8 cellular contexts compared by ENCODE assay signal in the genomic region with DNA sequence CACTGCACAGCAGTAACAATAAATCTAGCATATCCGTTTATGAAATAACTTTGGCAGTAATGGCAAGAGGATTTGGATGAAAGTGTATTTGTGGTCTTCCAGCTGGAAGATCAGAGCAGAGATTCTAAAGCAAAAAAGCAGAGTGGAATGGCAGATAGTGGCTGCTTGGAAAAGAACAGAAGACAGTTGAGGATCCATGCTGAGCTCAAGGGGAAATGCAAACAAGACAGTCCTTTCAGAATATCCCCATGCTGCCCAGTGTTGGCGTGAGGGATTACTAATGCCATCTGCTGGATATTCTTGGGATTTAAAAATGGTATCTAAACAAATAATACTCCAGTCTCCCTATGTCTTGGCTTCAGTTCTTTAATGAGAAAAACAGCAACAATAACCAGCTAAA.
DNase-seq lines count a peak whose midpoint lies in the region; ATAC-seq and TF ChIP-seq lines count a peak whose summit lies in the region.

No MANE protein-coding gene starts in this region.

- ATAC-seq in upper lobe of right lung, result peak; percentile 71
- ATAC-seq in GM21723 (IDR thresholded peaks at IDR 0.05; ENCODE audit: unreplicated experiment), result no peak

- no peaks in the 10 kb centered on the region for H3K36me3 ChIP-seq in upper lobe of right lung

- H3K4me1 ChIP-seq in upper lobe of right lung, result no peaks in the 10 kb centered on the region

- H3K27me3 ChIP-seq in upper lobe of right lung, result no peaks in the 10 kb centered on the region

- H3K4me3 ChIP-seq in upper lobe of right lung, result no peak overlapping the region

- TF ChIP-seq CTCF in upper lobe of right lung (IDR thresholded peaks at IDR 0.05), result peak; percentile 35

- intact Hi-C loops in upper lobe of right lung (cut with DNase I), result no loop called here

- no peaks in the 10 kb centered on the region for H3K9me3 ChIP-seq in upper lobe of right lung

- no peak overlapping the region for H3K27ac ChIP-seq in upper lobe of right lung

- DNase-seq in SIG-M5 treated with dmso at 0.1 percent for 504 hours (lab: John Stamatoyannopoulos, UW; ENCODE audit: unreplicated experiment) (peak; percentile 24), SIG-M5 (lab: John Stamatoyannopoulos, UW) (no peak), NCI-H128 (lab: John Stamatoyannopoulos, UW; ENCODE audit: unreplicated experiment) (peak; percentile 15), SW480 (ENCODE audit: low spot score) (peak; percentile 28), iPS DF 19.7 (ENCODE audit: low read depth, low spot score) (peak; percentile 82), upper lobe of right lung (no peak), OCI-M2 (lab: John Stamatoyannopoulos, UW; ENCODE audit: unreplicated experiment) (no peak)

Comparison
In these comparisons a context has a peak if more than half of its experiments do, and no peak if none do; other contexts are left out.
1. DNase-seq: peak in SIG-M5 treated with dmso at 0.1 percent for 504 hours (single experiment), NCI-H128 (single experiment), SW480 (single experiment) and iPS DF 19.7 (single experiment); none in SIG-M5 (single experiment), upper lobe of right lung (single experiment) and OCI-M2 (single experiment).